In genomic region chr7:17680943-17681351, GRCh38 we compare ENCODE assay signal across 8 cellular contexts.
DNase-seq lines count a peak whose midpoint lies in the region; ATAC-seq, FAIRE-seq and TF ChIP-seq lines count a peak whose summit lies in the region.

No MANE protein-coding gene starts in this region.

- H3K9me3 Mint-ChIP-seq in CD4-positive, alpha-beta T cell, result no peaks in the 10 kb centered on the region

- H3K27me3 ChIP-seq in CD4-positive, alpha-beta T cell (ENCODE audit: control insufficient read depth, insufficient read depth, low read length), result no peaks in the 10 kb centered on the region
- H3K27me3 ChIP-seq in uterus, result no peaks in the 10 kb centered on the region

- H3K27ac ChIP-seq in CD4-positive, alpha-beta T cell (ENCODE audit: low read depth, low read length), result no peak overlapping the region
- H3K27ac ChIP-seq in kidney (ENCODE audit: low read depth in 2 of 2, low read length in 2 of 2), result no peak overlapping the region
- H3K27ac ChIP-seq in uterus, result no peak overlapping the region

- H3K9ac ChIP-seq in kidney (ENCODE audit: low read length in 2 of 2), result no peak overlapping the region

- H3K4me3 ChIP-seq in kidney (ENCODE audit: low read length in 2 of 2), result no peak overlapping the region
- no peak overlapping the region for H3K4me3 ChIP-seq in uterus

- peak; percentile 72 for TF ChIP-seq CTCF in CD4-positive, alpha-beta T cell (IDR thresholded peaks at IDR 0.05)
- TF ChIP-seq CTCF in kidney (IDR thresholded peaks at IDR 0.05; ENCODE audit: borderline replicate concordance, extremely low read depth, insufficient read depth) (peak; percentile 29), uterus (IDR thresholded peaks at IDR 0.05) (peak; percentile 42 to 75 (median 54))

- no peak overlapping the region for H3K4me3 Mint-ChIP-seq in CD4-positive, alpha-beta T cell

- intact Hi-C loops in CD4-positive, alpha-beta T cell (cut with DNase I, micrococcal nuclease), result loop anchor here (1.0 to 10.0 kb wide), 5 partner anchors 664 to 1985 kb away; no protein-coding TSS in a partner anchor
- intact Hi-C loops in kidney (cut with DNase I) (no loop called here), uterus (cut with DNase I; ENCODE audit: low total_unique reads) (no loop called here)

- H3K36me3 ChIP-seq in kidney (ENCODE audit: control insufficient read depth in 1 of 2, insufficient read depth in 2 of 2, low read length in 2 of 2), result no peaks in the 10 kb centered on the region
- H3K36me3 ChIP-seq in uterus, result no peaks in the 10 kb centered on the region

- TF ChIP-seq POLR2A in uterus (IDR thresholded peaks at IDR 0.05), result no peak

- no peaks in the 10 kb centered on the region for H3K9me3 ChIP-seq in CD4-positive, alpha-beta T cell (ENCODE audit: control insufficient read depth, low read length)
- H3K9me3 ChIP-seq in kidney (ENCODE audit: control insufficient read depth in 1 of 2, low read length in 2 of 2), result no peaks in the 10 kb centered on the region
- H3K9me3 ChIP-seq in uterus, result no peaks in the 10 kb centered on the region

- POLR2A ChIA-PET in CD4-positive, alpha-beta T cell (lab: Charles Lee), result no interaction called here

- no peaks in the 10 kb centered on the region for H3K36me3 Mint-ChIP-seq in CD4-positive, alpha-beta T cell (ENCODE audit: low read depth)

- CTCF ChIA-PET in CD4-positive, alpha-beta T cell (lab: Charles Lee), result no interaction called here

- ATAC-seq in CD4-positive, alpha-beta T cell (ENCODE audit: poor library complexity), result no peak
- ATAC-seq in HG02885 (IDR thresholded peaks at IDR 0.05; ENCODE audit: poor library complexity, unreplicated experiment), result peak; percentile 41
- no peak for ATAC-seq in stimulated activated naive CD8-positive, alpha-beta T cell treated with anti-CD3 and anti-CD28 coated beads, Interleukin-15, Interleukin-2, amounts not matched to agents 100 U/mL and 50 U/mL, for 24 hours

- FAIRE-seq in kidney (lab: Jason Lieb, UNC), result peak; percentile 82

- no peaks in the 10 kb centered on the region for H3K4me1 Mint-ChIP-seq in CD4-positive, alpha-beta T cell (ENCODE audit: low read depth)

- H3K4me1 ChIP-seq in kidney (ENCODE audit: control insufficient read depth in 1 of 2, insufficient read depth in 1 of 2, low read depth in 1 of 2, low read length in 2 of 2) (peaks cover 0 to 5% of the 10 kb centered on the region in 2 donors), uterus (no peaks in the 10 kb centered on the region)

- DNase-seq in CD4-positive, alpha-beta T cell, result no peak
- DNase-seq in astrocyte of the hippocampus (ENCODE audit: low read depth, low spot score), result peak; percentile 59
- no peak for DNase-seq in kidney
- no peak for DNase-seq in uterus
- DNase-seq in stimulated activated naive CD8-positive, alpha-beta T cell treated with anti-CD3 and anti-CD28 coated beads, Interleukin-15, Interleukin-2, amounts not matched to agents 100 U/mL and 50 U/mL, for 24 hours, result no peak
- DNase-seq in GF-D8 (lab: John Stamatoyannopoulos, UW), result no peak
- no peak for DNase-seq in NK-92 (lab: John Stamatoyannopoulos, UW; ENCODE audit: unreplicated experiment)

- H3K27ac Mint-ChIP-seq in CD4-positive, alpha-beta T cell, result no peak overlapping the region

- no peaks in the 10 kb centered on the region for H3K27me3 Mint-ChIP-seq in CD4-positive, alpha-beta T cell

Comparison
In these comparisons a context has a peak if more than half of its experiments do, and no peak if none do; other contexts are left out.
1. intact Hi-C loops: an anchor here in CD4-positive, alpha-beta T cell (1.0 to 10.0 kb wide); none called in kidney and uterus.